ENCODE assay signal across 7 cellular contexts in the genomic region with DNA sequence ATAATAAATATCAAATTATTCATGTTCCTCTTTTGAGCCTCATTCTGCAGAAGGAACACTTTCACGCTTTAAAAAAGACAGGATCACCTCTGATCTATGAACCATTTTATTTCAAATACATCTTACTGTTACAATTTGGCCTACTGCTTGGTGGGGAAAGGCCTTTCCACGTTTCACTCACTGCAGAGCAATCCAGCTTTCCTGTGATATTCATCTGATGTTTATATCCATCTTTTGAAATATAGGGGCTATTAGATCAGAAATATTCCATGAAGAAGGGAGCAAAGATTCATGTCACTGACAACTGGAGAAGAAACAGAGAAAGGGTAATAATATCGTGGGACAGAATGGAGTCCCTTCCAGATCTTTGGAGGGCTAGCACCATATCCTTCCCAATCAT.
"Had no signal": no experiment of that assay in that cellular context is flagged by ENCODE, and none has a peak within 500 bp of the region (broad histone marks: within the 10 kb centered on the region; RNA-seq: fewer than 3 reads in every experiment).

No MANE protein-coding gene starts in this region.

- FAIRE-seq: G401.6, GM12878, GM12892, GM18507, GM19239 had no signal

- DNase-seq: GDM1, GF-D8 had no signal

- H3K4me3 ChIP-seq: GM12878 had no signal

- ATAC-seq: GM12878 had no signal
